7 cellular contexts compared by ENCODE assay signal in genomic region chr3:58034738-58035511, GRCh38. TPM values are rescaled to one million over a fixed set of nuclear protein-coding genes. Genes with fewer than 3 reads are reported as not detected.
DNase-seq lines count a peak whose midpoint lies in the region; ATAC-seq and TF ChIP-seq lines count a peak whose summit lies in the region.

No MANE protein-coding gene starts in this region.

- H4K20me1 ChIP-seq in PC-3 (ENCODE audit: low read length), result peaks cover 67% of the 10 kb centered on the region

- peaks cover 55% of the 10 kb centered on the region for H3K4me1 ChIP-seq in PC-3 (ENCODE audit: insufficient read depth, low read length)

- intact Hi-C loops in PC-3 (cut with micrococcal nuclease), result no loop called here

- no peaks in the 10 kb centered on the region for H3K9me2 ChIP-seq in PC-3 (replicated peaks; ENCODE audit: low read length)

- peaks cover 100% of the 10 kb centered on the region for H3K79me2 ChIP-seq in PC-3 (ENCODE audit: low read length)

- H3K9ac ChIP-seq in PC-3 (ENCODE audit: low read length), result no peak overlapping the region

- no peaks in the 10 kb centered on the region for H3K9me3 ChIP-seq in PC-3 (ENCODE audit: low read length)

- no peak overlapping the region for H2AFZ ChIP-seq in PC-3 (ENCODE audit: low read length)

- BruUV-seq in PC-3 (replicated peaks; lab: Mats Ljungman, UMichigan), result no TSS peak

- ATAC-seq in GM19025 (IDR thresholded peaks at IDR 0.05; ENCODE audit: low read depth, unreplicated experiment), result peak; percentile 99
- ATAC-seq in HG02571 (IDR thresholded peaks at IDR 0.05; ENCODE audit: unreplicated experiment), result peak; percentile 97
- no peak for ATAC-seq in PC-3

- CTCF ChIA-PET in PC-3 (lab: Charles Lee), result interaction anchor here (1.0 kb wide), 1 partner anchor 9 kb away, joined by 4 read pairs; no protein-coding TSS in a partner anchor

- H3F3A ChIP-seq in PC-3 (ENCODE audit: low read length, unreplicated experiment), result peaks cover 6% of the 10 kb centered on the region

- H3K36me3 ChIP-seq in PC-3 (ENCODE audit: low read depth, low read length) (peaks cover 16% of the 10 kb centered on the region; the same call in 1 of the 2 replicates), H7 (replicated peaks; ENCODE audit: control insufficient read depth, insufficient read depth, low read length) (no peaks in the 10 kb centered on the region)

- H3K27ac ChIP-seq in PC-3 (ENCODE audit: low read length), result peak overlapping the region; percentile 75
- H3K27ac ChIP-seq in caudate nucleus (ENCODE audit: low read depth, low read length), result no peak overlapping the region

- no peak for TF ChIP-seq CTCF in PC-3 (conservative IDR thresholded peaks at IDR 0.05; ENCODE audit: low read depth, low read length)

- no peak overlapping the region for H3K4me3 ChIP-seq in PC-3 (ENCODE audit: low read length)
- H3K4me3 ChIP-seq in H7 (ENCODE audit: insufficient read depth, low read depth, low read length), result no peak overlapping the region

- H3K4me2 ChIP-seq in PC-3 (ENCODE audit: low read length), result no peak overlapping the region

- H3K27me3 ChIP-seq in PC-3 (ENCODE audit: low read length), result no peaks in the 10 kb centered on the region
- H3K27me3 ChIP-seq in H7 (ENCODE audit: control insufficient read depth, insufficient read depth, low read length), result no peaks in the 10 kb centered on the region

- POLR2A ChIA-PET in PC-3 (lab: Charles Lee; ENCODE audit: unreplicated experiment), result interaction anchor here (0.5 to 0.6 kb wide), 3 partner anchors 59 to 565 kb away, joined by 3 to 6 read pairs (median 3); no protein-coding TSS in a partner anchor

- no peak for DNase-seq in PC-3
- peak; percentile 20 for DNase-seq in iPS-NIHi7 (ENCODE audit: extremely low spot score)
- no peak for DNase-seq in caudate nucleus (lab: John Stamatoyannopoulos, UW)
- DNase-seq in H7, result no peak
- no peak for DNase-seq in GDM1 (lab: John Stamatoyannopoulos, UW)

RNA-seq across cellular contexts. Expression of gene FLNB, which starts 26.7 kb away (rescaled TPM):
- total RNA-seq in PC-3 (2014; rRNA removed), result 505 and 546 TPM in 2 replicates
- total RNA-seq in H7 (2014; rRNA removed; shearing (Covaris generic)), result 75.4 and 116 TPM in 2 replicates
